26 cellular contexts compared by ENCODE assay signal in the genomic region with DNA sequence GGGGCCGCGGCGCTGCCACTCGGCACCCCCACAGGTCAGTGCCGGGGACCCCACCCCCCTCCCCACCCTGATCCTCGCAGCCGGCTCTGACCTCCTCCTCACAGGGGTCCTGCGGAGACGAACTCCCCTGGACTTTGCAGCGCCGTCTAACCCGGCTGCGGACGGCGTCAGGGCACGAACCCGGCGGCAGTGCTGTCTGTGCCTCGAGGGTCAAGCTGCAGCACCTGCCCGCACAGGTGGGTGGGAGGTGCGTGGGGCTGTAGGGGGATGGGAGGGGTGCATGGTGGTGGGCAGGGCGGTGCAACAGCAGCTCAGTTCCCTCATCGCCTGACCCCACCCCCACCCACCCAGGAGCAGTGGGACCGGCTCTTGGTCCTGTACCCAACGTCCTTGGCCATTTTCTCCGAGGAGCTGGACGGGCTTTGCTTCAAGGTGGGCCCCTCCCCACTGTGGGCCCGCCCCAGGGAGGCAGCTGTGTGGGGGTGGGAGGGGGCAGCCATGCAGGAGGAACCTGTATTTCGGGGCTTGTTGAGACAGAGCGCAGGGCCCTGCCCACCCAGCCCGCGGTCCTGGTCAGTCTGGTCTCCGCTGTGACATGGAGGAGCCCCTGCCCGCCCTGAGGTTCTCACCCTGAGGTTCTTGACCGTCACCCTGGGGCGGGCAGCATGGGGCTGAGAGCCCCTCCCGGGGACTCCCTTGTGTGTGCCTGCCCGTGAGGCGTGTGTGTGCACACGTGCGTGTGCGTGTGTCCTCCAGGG. TPM values are rescaled to one million over a fixed set of nuclear protein-coding genes. Genes with fewer than 3 reads are reported as not detected.
"Had no signal": no experiment of that assay in that cellular context is flagged by ENCODE, and none has a peak within 500 bp of the region (broad histone marks: within the 10 kb centered on the region; RNA-seq: fewer than 3 reads in every experiment).

No MANE protein-coding gene starts in this region.

- H3K9me3 Mint-ChIP-seq: activated naive CD4-positive, alpha-beta T cell treated with anti-CD3 and anti-CD28 coated beads for 36 hours; activated naive CD8-positive, alpha-beta T cell treated with anti-CD3 and anti-CD28 coated beads for 36 hours; WTC11 had no signal

- H3K9me3 ChIP-seq: MG63, SJSA1 had no signal

- H3K27me3 ChIP-seq: MG63 had no signal

- H3K27ac Mint-ChIP-seq: activated CD8-positive, alpha-beta T cell treated with anti-CD3 and anti-CD28 coated beads, Interleukin-2, amount 10 ng/mL, durations not matched to agents 7 days and 5 days; activated naive CD4-positive, alpha-beta T cell treated with anti-CD3 and anti-CD28 coated beads for 36 hours; activated naive CD8-positive, alpha-beta T cell treated with anti-CD3 and anti-CD28 coated beads for 36 hours; WTC11 had no signal

- H3K36me3 ChIP-seq: brain microvascular endothelial cell, MG63 had no signal

- H3K4me3 Mint-ChIP-seq: activated CD8-positive, alpha-beta T cell treated with anti-CD3 and anti-CD28 coated beads, Interleukin-2, amount 10 ng/mL, durations not matched to agents 7 days and 5 days; activated naive CD4-positive, alpha-beta T cell treated with anti-CD3 and anti-CD28 coated beads for 36 hours; activated naive CD8-positive, alpha-beta T cell treated with anti-CD3 and anti-CD28 coated beads for 36 hours had no signal

- H3K27ac ChIP-seq: brain microvascular endothelial cell, SJSA1 had no signal

- DNase-seq: activated CD4-positive, alpha-beta T cell treated with anti-CD3 and anti-CD28 coated beads for 48 hours; activated CD4-positive, alpha-beta T cell treated with anti-CD3 and anti-CD28 coated beads, Interleukin-2, amount 50 U/mL, for 4 hours; activated CD4-positive, CD25-positive, alpha-beta regulatory T cell treated with anti-CD3 and anti-CD28 coated beads, Interleukin-2, amount 50 U/mL, for 72 hours; activated CD8-positive, alpha-beta memory T cell treated with anti-CD3 and anti-CD28 coated beads, Interleukin-2, amount 50 U/mL, for 48 hours; activated CD8-positive, alpha-beta T cell treated with anti-CD3 and anti-CD28 coated beads, Interleukin-2, amount 10 ng/mL, durations not matched to agents 7 days and 5 days; activated effector memory CD4-positive, alpha-beta T cell treated with anti-CD3 and anti-CD28 coated beads, Interleukin-2, amount 50 U/mL, for 16 hours; activated naive CD4-positive, alpha-beta T cell treated with anti-CD3 and anti-CD28 coated beads for 36 hours; activated naive CD8-positive, alpha-beta T cell treated with anti-CD3 and anti-CD28 coated beads for 36 hours; activated T-cell treated with anti-CD3 and anti-CD28 coated beads, Interleukin-2, amount 50 U/mL, for 1 hour; brain microvascular endothelial cell; caudate nucleus; MG63; MV-4-11; NCI-H1092 treated with DMSO at 0.1 percent for 48 hours; NCI-H1417 treated with DMSO at 0.1 percent for 48 hours; NCI-H1694 treated with DMSO at 0.1 percent for 48 hours; NCI-H2029 treated with DMSO at 0.1 percent for 48 hours; NCI-H510A treated with DMSO at 0.1 percent for 48 hours; PC-3; SHP77; SW 1271 had no signal

- H3K4me3 ChIP-seq: MG63, SJSA1 had no signal

- ATAC-seq: activated CD8-positive, alpha-beta T cell treated with anti-CD3 and anti-CD28 coated beads, Interleukin-2, amount 10 ng/mL, durations not matched to agents 7 days and 5 days; PC-3; SK-N-SH treated with all-trans-retinoic acid at 6 μM for 48 hours had no signal

- FAIRE-seq: RCC 7860 had no signal

RNA-seq across cellular contexts. Expression of a gene that starts 10.7 kb away (rescaled TPM):
- total RNA-seq: activated CD8-positive, alpha-beta T cell treated with anti-CD3 and anti-CD28 coated beads, Interleukin-2, amount 10 ng/mL, durations not matched to agents 7 days and 5 days; activated naive CD4-positive, alpha-beta T cell treated with anti-CD3 and anti-CD28 coated beads for 36 hours; activated naive CD8-positive, alpha-beta T cell treated with anti-CD3 and anti-CD28 coated beads for 36 hours; T-helper 1 cell treated with Interleukin-12 subunit alpha and Interleukin-12 subunit beta and Interleukin-4 antibody, amounts not matched to agents 30 ng/mL and 1 ng/mL, for 36 hours; WTC11 had no signal
